In genomic region chr1:9129391-9130041, GRCh38 we compare ENCODE assay signal across 8 cellular contexts. TPM values are rescaled to one million over a fixed set of nuclear protein-coding genes. Genes with fewer than 3 reads are reported as not detected.
DNase-seq lines count a peak whose midpoint lies in the region; ATAC-seq, FAIRE-seq and TF ChIP-seq lines count a peak whose summit lies in the region.

No MANE protein-coding gene starts in this region.

- POLR2A ChIA-PET in endothelial cell of umbilical vein (lab: Charles Lee): interaction anchor here (0.5 kb wide), 1 partner anchor 107 kb away, joined by 3 read pairs; no protein-coding TSS in a partner anchor

- no peaks in the 10 kb centered on the region for H3K36me3 ChIP-seq in endothelial cell of umbilical vein (ENCODE audit: control insufficient read depth in 2 of 2, extremely low read depth in 1 of 2, insufficient read depth in 2 of 2, low read length in 2 of 2)
- no peaks in the 10 kb centered on the region for H3K36me3 ChIP-seq in mucosa of stomach (ENCODE audit: control insufficient read depth, insufficient read depth, low read length)

- dilution Hi-C loops in endothelial cell of umbilical vein (cut with MboI; ENCODE audit: extremely low pct_ligation_motif_present, low sequenced_read_pairs): no loop called here

- TF ChIP-seq CTCF in endothelial cell of umbilical vein (IDR thresholded peaks at IDR 0.05; ENCODE audit: extremely low read depth in 1 of 2, insufficient read depth in 1 of 2, low read depth in 1 of 2, low read length in 2 of 2): no peak

- H3K9me3 ChIP-seq in endothelial cell of umbilical vein (replicated peaks; ENCODE audit: control insufficient read depth, insufficient read depth, low read length): no peaks in the 10 kb centered on the region
- H3K9me3 ChIP-seq in mucosa of stomach (ENCODE audit: control insufficient read depth, low read length): no peaks in the 10 kb centered on the region

- peak; percentile 16 to 53 for DNase-seq in NCI-H524 (lab: John Stamatoyannopoulos, UW)
- no peak for DNase-seq in NCI-H524 treated with DMSO at 0.1 percent for 48 hours (lab: John Stamatoyannopoulos, UW)
- DNase-seq in NCI-H69 (lab: John Stamatoyannopoulos, UW): peak; percentile 33
- DNase-seq in activated CD8-positive, alpha-beta memory T cell treated with anti-CD3 and anti-CD28 coated beads for 24 hours: peak; percentile 90
- peak; percentile 69 for DNase-seq in endothelial cell of umbilical vein (ENCODE audit: low read depth, low spot score)
- peak; percentile 80 to 84 for DNase-seq in stimulated activated CD8-positive, alpha-beta memory T cell treated with anti-CD3 and anti-CD28 coated beads, Interleukin-7, amount 100 ng/mL, for 4 hours (ENCODE audit: low read depth in 2 of 2)

- peaks cover 8% of the 10 kb centered on the region for H3K4me1 ChIP-seq in endothelial cell of umbilical vein (ENCODE audit: control insufficient read depth, extremely low read depth, insufficient read depth, low read length)
- H3K4me1 ChIP-seq in mucosa of stomach (ENCODE audit: control insufficient read depth, insufficient read depth, low read length): peaks cover 19% of the 10 kb centered on the region

- H3K4me3 ChIP-seq in endothelial cell of umbilical vein (replicated peaks in 1 of 3; ENCODE audit: insufficient read depth in 1 of 3, low read depth in 1 of 3, low read length in 3 of 3) (peak overlapping the region in 2 of 3 experiments; percentile 36 to 49), mucosa of stomach (ENCODE audit: low read length) (no peak overlapping the region)

- TF ChIP-seq POLR2A in endothelial cell of umbilical vein (IDR thresholded peaks at IDR 0.05; ENCODE audit: low read depth, low read length): no peak

- no peaks in the 10 kb centered on the region for H3K9me1 ChIP-seq in endothelial cell of umbilical vein (replicated peaks; ENCODE audit: control insufficient read depth, extremely low read depth, insufficient read depth, low read length)

- no peak overlapping the region for H3K9ac ChIP-seq in endothelial cell of umbilical vein (replicated peaks; ENCODE audit: extremely low read depth, insufficient read depth, low read length)
- H3K9ac ChIP-seq in mucosa of stomach (ENCODE audit: low read length): peak overlapping the region; percentile 3

- peak overlapping the region; percentile 79 for H2AFZ ChIP-seq in endothelial cell of umbilical vein (ENCODE audit: low read depth, low read length)

- peak; percentile 55 for ATAC-seq in HG02981 (IDR thresholded peaks at IDR 0.05; ENCODE audit: unreplicated experiment)

- no peaks in the 10 kb centered on the region for H3K79me2 ChIP-seq in endothelial cell of umbilical vein (ENCODE audit: control insufficient read depth, insufficient read depth, low read length)

- peak overlapping the region; percentile 19 for H3K4me2 ChIP-seq in endothelial cell of umbilical vein (ENCODE audit: insufficient read depth, low read length)

- CTCF ChIA-PET in endothelial cell of umbilical vein (lab: Charles Lee): interaction anchor here (0.8 to 7.5 kb wide), 11 partner anchors 13 to 125 kb away, joined by 3 to 48 read pairs (median 4); no protein-coding TSS in a partner anchor

- no peak overlapping the region for H3K27ac ChIP-seq in endothelial cell of umbilical vein (ENCODE audit: insufficient read depth, low read depth, low read length)

- no TSS peak for BruUV-seq in endothelial cell of umbilical vein (replicated peaks; lab: Mats Ljungman, UMichigan)

- intact Hi-C loops in endothelial cell of umbilical vein (cut with micrococcal nuclease): loop anchor here (5.0 kb wide), 3 partner anchors 53 to 103 kb away; partner anchors contain the start of gene H6PD

- peaks cover 2 to 4% of the 10 kb centered on the region in 2 experiments for H3K27me3 ChIP-seq in endothelial cell of umbilical vein (ENCODE audit: control insufficient read depth in 2 of 2, insufficient read depth in 2 of 2, low read length in 2 of 2)
- no peaks in the 10 kb centered on the region for H3K27me3 ChIP-seq in mucosa of stomach (ENCODE audit: control insufficient read depth, insufficient read depth, low read length)

- FAIRE-seq in endothelial cell of umbilical vein (lab: Jason Lieb, UNC): peak; percentile 67

- no peaks in the 10 kb centered on the region for H4K20me1 ChIP-seq in endothelial cell of umbilical vein (replicated peaks; ENCODE audit: control insufficient read depth, extremely low read depth, insufficient read depth, low read length)

TF ChIP-seq in endothelial cell of umbilical vein, 7 proteins besides CTCF, POLR2A, EP300 and RAD21:
- TF ChIP-seq, protein P1, sequence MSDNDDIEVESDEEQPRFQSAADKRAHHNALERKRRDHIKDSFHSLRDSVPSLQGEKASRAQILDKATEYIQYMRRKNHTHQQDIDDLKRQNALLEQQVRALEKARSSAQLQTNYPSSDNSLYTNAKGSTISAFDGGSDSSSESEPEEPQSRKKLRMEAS (IDR thresholded peaks at IDR 0.05; ENCODE audit: insufficient read depth, insufficient read length): no peak
- TF ChIP-seq EZH2 (IDR thresholded peaks at IDR 0.05; ENCODE audit: borderline replicate concordance, low read depth, low read length, severe bottlenecking) (no peak), GATA2 (IDR thresholded peaks at IDR 0.05; ENCODE audit: insufficient read depth, insufficient read length, low read depth, low read length) (no peak), MYC (IDR thresholded peaks at IDR 0.05; ENCODE audit: low read depth, low read length) (no peak), JUN (IDR thresholded peaks at IDR 0.05; ENCODE audit: borderline replicate concordance, insufficient read depth, insufficient read length, low read depth) (no peak), FOS (IDR thresholded peaks at IDR 0.05; ENCODE audit: borderline replicate concordance, insufficient read depth, low read length) (no peak), POLR2AphosphoS5 (IDR thresholded peaks at IDR 0.05; ENCODE audit: insufficient read depth, low read depth, low read length) (no peak)

RNA-seq across cellular contexts. Expression of gene GPR157, which starts 0.6 kb away (rescaled TPM):
- total RNA-seq in endothelial cell of umbilical vein: 5.2 and 6.5 TPM in 2 replicates
- polyA plus RNA-seq in endothelial cell of umbilical vein: 1.0 and 1.2 TPM in 2 replicates
- polyA plus RNA-seq in endothelial cell of umbilical vein (2011; cell fraction: cytosol; rRNA removed): 0.96 and 1.0 TPM in 2 replicates
- polyA plus RNA-seq in endothelial cell of umbilical vein (2011; cell fraction: nucleus; rRNA removed): 1.3 and 1.8 TPM in 2 replicates
- 2.9 and 6.9 TPM in 2 replicates for polyA plus RNA-seq in endothelial cell of umbilical vein (2012)
- polyA minus RNA-seq in endothelial cell of umbilical vein: 1.4 and 1.9 TPM in 2 replicates
- 7.7 TPM for polyA minus RNA-seq in endothelial cell of umbilical vein (2011; cell fraction: cytosol; rRNA and poly(A)+ RNA removed)
- polyA minus RNA-seq in endothelial cell of umbilical vein (2011; cell fraction: nucleus; rRNA and poly(A)+ RNA removed): 1.4 and 1.5 TPM in 2 replicates
